In the genomic region with DNA sequence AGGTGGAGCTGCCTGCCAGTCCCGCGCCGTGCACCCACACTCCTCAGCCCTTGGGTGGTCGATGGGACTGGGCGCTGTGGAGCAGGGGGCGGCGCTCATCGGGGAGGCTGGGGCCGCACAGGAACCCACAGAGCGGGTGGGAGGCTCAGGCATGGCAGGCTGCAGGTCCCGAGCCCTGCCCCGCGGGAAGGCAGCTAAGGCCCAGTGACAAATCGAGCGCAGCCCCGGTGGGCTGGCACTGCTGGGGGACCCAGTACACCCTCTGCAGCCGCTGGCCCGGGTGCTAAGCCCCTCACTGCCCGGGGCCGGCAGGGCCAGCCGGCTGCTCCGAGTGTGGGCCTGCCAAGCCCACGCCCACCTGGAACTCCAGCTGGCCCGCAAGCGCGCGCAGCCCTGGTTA, we compare ENCODE assay signal across 15 cellular contexts. TPM values are rescaled to one million over a fixed set of nuclear protein-coding genes. Genes with fewer than 3 reads are reported as not detected.
"Had no signal": no experiment of that assay in that cellular context is flagged by ENCODE, and none has a peak within 500 bp of the region (broad histone marks: within the 10 kb centered on the region; RNA-seq: fewer than 3 reads in every experiment).

No MANE protein-coding gene starts in this region.

RNA-seq across cellular contexts. Expression of gene CXorf51A, which starts 52.3 kb away (rescaled TPM):
- total RNA-seq: stomach, subcutaneous adipose tissue, suprapubic skin, temporal lobe, thoracic aorta, thyroid gland, tibial nerve, transverse colon, upper lobe of left lung, upper lobe of right lung, ureter, urinary bladder, uterus, vagina had no signal
- polyA plus RNA-seq: stomach, urinary bladder had no signal

RNA-seq across cellular contexts. Expression of gene CXorf51B, which starts 57.3 kb away (rescaled TPM):
- total RNA-seq: stomach, subcutaneous adipose tissue, suprapubic skin, temporal lobe, thoracic aorta, thyroid gland, tibial nerve, transverse colon, upper lobe of left lung, upper lobe of right lung, ureter, urinary bladder, uterus, vagina had no signal
- polyA plus RNA-seq: stomach, thymus, urinary bladder had no signal
